ENCODE assay signal across 10 cellular contexts in genomic region chr17:32265896-32266388, GRCh38. TPM values are rescaled to one million over a fixed set of nuclear protein-coding genes. Genes with fewer than 3 reads are reported as not detected.
A peak's percentile ranks its signal among the peaks of the same experiment; 100 is the strongest.
DNase-seq lines count a peak whose midpoint lies in the region; ATAC-seq, FAIRE-seq and TF ChIP-seq lines count a peak whose summit lies in the region.
"Had no signal": no experiment of that assay in that cellular context is flagged by ENCODE, and none has a peak within 500 bp of the region (broad histone marks: within the 10 kb centered on the region; RNA-seq: fewer than 3 reads in every experiment).

No MANE protein-coding gene starts in this region.

- peaks cover 53 to 88% (median 87%) of the 10 kb centered on the region in 3 donors for H3K27me3 Mint-ChIP-seq in naive B cell
- peaks cover 40 to 66% of the 10 kb centered on the region in 2 donors for H3K27me3 Mint-ChIP-seq in CD8-positive, alpha-beta memory T cell

- no peaks in the 10 kb centered on the region for H3K9me3 Mint-ChIP-seq in naive B cell
- H3K9me3 Mint-ChIP-seq in CD8-positive, alpha-beta memory T cell: no peaks in the 10 kb centered on the region
- H3K9me3 Mint-ChIP-seq: nephron had no signal

- TF ChIP-seq CTCF in A673 (conservative IDR thresholded peaks at IDR 0.05; ENCODE audit: low read depth, low read length) (no peak), HFF-Myc (IDR thresholded peaks at IDR 0.05; ENCODE audit: low read depth, low read length, missing control alignments) (no peak), coronary artery (IDR thresholded peaks at IDR 0.05) (no peak)

- intact Hi-C loops in A673 (cut with micrococcal nuclease; ENCODE audit: unreplicated experiment): loop anchor here (2.0 kb wide), 1 partner anchor 51 kb away; no protein-coding TSS in a partner anchor

- DNase-seq in A673 (ENCODE audit: low spot score): no peak
- no peak for DNase-seq in HFF-Myc (ENCODE audit: extremely low read depth, low read depth)
- DNase-seq in coronary artery (ENCODE audit: low spot score): no peak
- no peak for DNase-seq in naive B cell
- DNase-seq in dermis blood vessel endothelial cell: no peak
- DNase-seq in HTR-8/SVneo (ENCODE audit: insufficient read length, low spot score): no peak
- DNase-seq in CD8-positive, alpha-beta memory T cell: no peak
- DNase-seq: HCEC 1CT had no signal

- CTCF ChIA-PET in A673 (lab: Charles Lee): interaction anchor here (0.5 kb wide), 1 partner anchor 108 kb away, joined by 11 read pairs; no protein-coding TSS in a partner anchor
- CTCF ChIA-PET in CD8-positive, alpha-beta memory T cell (lab: Charles Lee): no interaction called here

- FAIRE-seq in HTR-8/SVneo (lab: Jason Lieb, UNC): no peak

- H3K27ac ChIP-seq in A673 (ENCODE audit: low read depth, low read length, poor library complexity, severe bottlenecking): no peak overlapping the region
- H3K27ac ChIP-seq in coronary artery: no peak overlapping the region
- H3K27ac ChIP-seq in CD8-positive, alpha-beta memory T cell (ENCODE audit: low read depth, low read length): no peak overlapping the region

- H3K27ac Mint-ChIP-seq in naive B cell: no peak overlapping the region
- no peak overlapping the region for H3K27ac Mint-ChIP-seq in CD8-positive, alpha-beta memory T cell
- H3K27ac Mint-ChIP-seq: nephron had no signal

- H3K9me3 ChIP-seq in A673 (ENCODE audit: low read depth, low read length, poor library complexity, severe bottlenecking): no peaks in the 10 kb centered on the region
- H3K9me3 ChIP-seq in CD8-positive, alpha-beta memory T cell (ENCODE audit: low read length): no peaks in the 10 kb centered on the region

- H3K4me3 ChIP-seq in A673 (ENCODE audit: low read depth, low read length, poor library complexity, severe bottlenecking) (peak overlapping the region; percentile 43), HFF-Myc (replicated peaks; ENCODE audit: low read depth, low read length) (peak overlapping the region; percentile 41), coronary artery (peak overlapping the region; percentile 93)
- H3K4me3 ChIP-seq in CD8-positive, alpha-beta memory T cell (ENCODE audit: low read length): no peak overlapping the region

- peak overlapping the region in 2 of 8 donors; percentile 78 to 79 for H3K4me3 Mint-ChIP-seq in naive B cell
- no peak overlapping the region for H3K4me3 Mint-ChIP-seq in CD8-positive, alpha-beta memory T cell

- no TSS peak for BruUV-seq in A673 (replicated peaks; lab: Mats Ljungman, UMichigan)

- peaks cover 0 to 1% of the 10 kb centered on the region in 2 donors for H3K36me3 Mint-ChIP-seq in naive B cell
- H3K36me3 Mint-ChIP-seq in CD8-positive, alpha-beta memory T cell: peaks cover 0 to 2% (median 0%) of the 10 kb centered on the region in 3 donors

- POLR2A ChIA-PET in A673 (lab: Charles Lee; ENCODE audit: low non-redundant PET): no interaction called here
- POLR2A ChIA-PET in CD8-positive, alpha-beta memory T cell (lab: Charles Lee): no interaction called here

- no peaks in the 10 kb centered on the region for H3K4me1 ChIP-seq in A673 (ENCODE audit: insufficient read depth, low read length, poor library complexity, severe bottlenecking)
- H3K4me1 ChIP-seq in CD8-positive, alpha-beta memory T cell (ENCODE audit: insufficient read depth, low read length): peaks cover 13% of the 10 kb centered on the region

- peaks cover 16 to 18% (median 16%) of the 10 kb centered on the region in 3 donors for H3K4me1 Mint-ChIP-seq in naive B cell
- H3K4me1 Mint-ChIP-seq in CD8-positive, alpha-beta memory T cell: peaks cover 18 to 30% (median 19%) of the 10 kb centered on the region in 3 donors

- ATAC-seq in naive B cell (ENCODE audit: low read depth in 2 of 2) (peak; percentile 11 to 24), GM21526 (IDR thresholded peaks at IDR 0.05; ENCODE audit: low FRiP score, unreplicated experiment) (no peak)

- H3K36me3 ChIP-seq in A673 (ENCODE audit: insufficient read depth, low read length, poor library complexity, severe bottlenecking): no peaks in the 10 kb centered on the region
- H3K36me3 ChIP-seq in CD8-positive, alpha-beta memory T cell (ENCODE audit: insufficient read depth, low read length): no peaks in the 10 kb centered on the region

- H3K27me3 ChIP-seq in A673 (replicated peaks; ENCODE audit: insufficient read depth, low read depth, low read length, poor library complexity): peaks cover 10% of the 10 kb centered on the region
- H3K27me3 ChIP-seq in CD8-positive, alpha-beta memory T cell (ENCODE audit: insufficient read depth, low read length, poor library complexity, severe bottlenecking): peaks cover 31% of the 10 kb centered on the region

RNA-seq across cellular contexts. Expression of gene RHBDL3, which starts 0.3 kb away (rescaled TPM):
- total RNA-seq in A673 (2021): 0.80 and 0.90 TPM in 2 replicates
- not detected for polyA plus RNA-seq in naive B cell (ENCODE audit: low read depth in 6 of 6)
- total RNA-seq in dermis blood vessel endothelial cell: 0.05 TPM in 1 of 2 replicates, not detected in the other
- total RNA-seq in CD8-positive, alpha-beta memory T cell: under 1 TPM; 0.20 to 0.33 TPM
- not detected for polyA plus RNA-seq in CD8-positive, alpha-beta memory T cell
